Comparison of ENCODE assay signal across 2 cellular contexts in genomic region chr5:154607746-154608145, GRCh38.
TF ChIP-seq lines count a peak whose summit lies in the region.

No MANE protein-coding gene starts in this region.

TF ChIP-seq in HEK293, 187 proteins besides CTCF, POLR2A, EP300 and RAD21 (continued from another document):
- TF ChIP-seq ZNF362 (tag by site-specific recombination; IDR thresholded peaks at IDR 0.05), result 0 out of 2 replicates have a peak, but pooled peaks have one; percentile 20
- TF ChIP-seq ATF2 (tag by site-specific recombination; IDR thresholded peaks at IDR 0.05; ENCODE audit: low read depth), result no peak
- TF ChIP-seq KLF16 (tag by site-specific recombination; IDR thresholded peaks at IDR 0.05), result no peak
- peak; percentile 27; the same call in 1 of the 2 replicates for TF ChIP-seq ZIC2 (tag by site-specific recombination; IDR thresholded peaks at IDR 0.05)

TF ChIP-seq in H1, 55 proteins besides CTCF, POLR2A, EP300 and RAD21 (continued from another document):
- TF ChIP-seq CREB1 (IDR thresholded peaks at IDR 0.05) (no peak), CHD2 (IDR thresholded peaks at IDR 0.05; ENCODE audit: low read length) (no peak)
